In genomic region chr11:6389921-6390717, GRCh38 we compare ENCODE assay signal across 1 cellular context.
TF ChIP-seq lines count a peak whose summit lies in the region.

TSS of gene SMPD1 (plus strand) at chr11:6390474. CDS start at chr11:6390599, 125 bp downstream.

TF ChIP-seq in HepG2, 621 proteins besides CTCF, POLR2A, EP300 and RAD21 (continued from another document and continues in another):
- TF ChIP-seq RERE (CRISPR knock-in tag; IDR thresholded peaks at IDR 0.05; ENCODE audit: low read depth) (0 out of 2 replicates have a peak, but pooled peaks have one; percentile 34), ZBTB1 (CRISPR knock-in tag; IDR thresholded peaks at IDR 0.05; ENCODE audit: borderline replicate concordance) (no peak), NRL (CRISPR knock-in tag; IDR thresholded peaks at IDR 0.05; ENCODE audit: borderline replicate concordance) (peak; percentile 67; the same call in 1 of the 2 replicates), ZNF781 (CRISPR knock-in tag; IDR thresholded peaks at IDR 0.05; ENCODE audit: borderline replicate concordance, not compliant biosample characterization) (peak; percentile 14), MYNN (CRISPR knock-in tag; IDR thresholded peaks at IDR 0.05; ENCODE audit: low read depth) (no peak), ZNF704 (CRISPR knock-in tag; IDR thresholded peaks at IDR 0.05; ENCODE audit: borderline replicate concordance) (peak; percentile 55; the same call in 1 of the 2 replicates), SNAI1 (CRISPR knock-in tag; IDR thresholded peaks at IDR 0.05; ENCODE audit: borderline replicate concordance) (no peak), ONECUT2 (CRISPR knock-in tag; IDR thresholded peaks at IDR 0.05) (no peak), MAZ (IDR thresholded peaks at IDR 0.05; ENCODE audit: borderline replicate concordance, low read depth, low read length) (peak; percentile 84), MAZ (CRISPR knock-in tag; IDR thresholded peaks at IDR 0.05; ENCODE audit: low read depth) (peak; percentile 67), CSRNP2 (CRISPR knock-in tag; conservative IDR thresholded peaks at IDR 0.05; ENCODE audit: low read depth) (no peak), SMAD1 (CRISPR knock-in tag; IDR thresholded peaks at IDR 0.05; ENCODE audit: borderline replicate concordance, low read depth) (peak; percentile 52; the same call in 1 of the 2 replicates), HNF4A (CRISPR knock-in tag; IDR thresholded peaks at IDR 0.05) (0 out of 2 replicates have a peak, but pooled peaks have one; percentile 19), TCF7 (IDR thresholded peaks at IDR 0.05; ENCODE audit: low read depth) (peak; percentile 42; the same call in 1 of the 2 replicates), FOXK2 (IDR thresholded peaks at IDR 0.05) (no peak), ZNF12 (CRISPR knock-in tag; IDR thresholded peaks at IDR 0.05) (no peak), ZNF281 (CRISPR knock-in tag; IDR thresholded peaks at IDR 0.05; ENCODE audit: borderline replicate concordance) (peak; percentile 75), SIN3A (IDR thresholded peaks at IDR 0.05; ENCODE audit: borderline replicate concordance, low read depth, low read length) (peak; percentile 77; the same call in 1 of the 2 replicates), SP5 (CRISPR knock-in tag; IDR thresholded peaks at IDR 0.05; ENCODE audit: borderline replicate concordance, low read depth) (peak; percentile 96), ZNF737 (CRISPR knock-in tag; IDR thresholded peaks at IDR 0.05; ENCODE audit: borderline replicate concordance) (no peak), ZNF710 (CRISPR knock-in tag; IDR thresholded peaks at IDR 0.05; ENCODE audit: borderline replicate concordance) (no peak; the same call in 1 of the 2 replicates), TSC22D2 (CRISPR knock-in tag; IDR thresholded peaks at IDR 0.05; ENCODE audit: borderline replicate concordance) (no peak), TFDP2 (CRISPR knock-in tag; IDR thresholded peaks at IDR 0.05) (peak; percentile 70; the same call in 1 of the 2 replicates), RORA (CRISPR knock-in tag; IDR thresholded peaks at IDR 0.05) (no peak), ZNF687 (CRISPR knock-in tag; IDR thresholded peaks at IDR 0.05) (peak; percentile 87), KMT2B (CRISPR knock-in tag; IDR thresholded peaks at IDR 0.05) (peak; percentile 54; the same call in 1 of the 2 replicates), TBX3 (IDR thresholded peaks at IDR 0.05; ENCODE audit: borderline replicate concordance) (no peak), ERF (CRISPR knock-in tag; IDR thresholded peaks at IDR 0.05) (peak; percentile 48; the same call in 1 of the 2 replicates), RNF219 (CRISPR knock-in tag; IDR thresholded peaks at IDR 0.05) (no peak), TRAFD1 (CRISPR knock-in tag; IDR thresholded peaks at IDR 0.05; ENCODE audit: borderline replicate concordance) (no peak), ZNF749 (CRISPR knock-in tag; IDR thresholded peaks at IDR 0.05; ENCODE audit: borderline replicate concordance) (peak; percentile 73; the same call in 1 of the 2 replicates), HDAC1 (CRISPR knock-in tag; IDR thresholded peaks at IDR 0.05) (peak; percentile 84)
